In genomic region chr4:144873591-144873990, GRCh38 we compare ENCODE assay signal across 27 cellular contexts.
"Had no signal": no experiment of that assay in that cellular context is flagged by ENCODE, and none has a peak within 500 bp of the region (broad histone marks: within the 10 kb centered on the region; RNA-seq: fewer than 3 reads in every experiment).

No MANE protein-coding gene starts in this region.

- H3K36me3 ChIP-seq: stomach, suprapubic skin, thoracic aorta, thyroid gland, tibial artery, tibial nerve, transverse colon, upper lobe of left lung, upper lobe of right lung, uterus, vagina had no signal

- H3K27ac Mint-ChIP-seq: stimulated activated effector memory CD8-positive, alpha-beta T cell treated with anti-CD3 and anti-CD28 coated beads, Interleukin-12 subunit alpha, Interleukin-12 subunit beta, amount 100 ng/mL, for 72 hours; stimulated activated memory B cell treated with anti-CD40 and anti-IgM and Interleukin-4, amounts not matched to agents 10 μg/mL and 1 μg/mL and 100 μg/mL, for 72 hours; stimulated activated naive B cell treated with anti-CD40 and anti-IgM and Interleukin-4, amounts not matched to agents 10 μg/mL and 1 μg/mL and 100 μg/mL, for 72 hours; stimulated activated naive CD8-positive, alpha-beta T cell treated with anti-CD3 and anti-CD28 coated beads, Interleukin-15, amount 100 ng/mL, for 72 hours; stimulated activated naive CD8-positive, alpha-beta T cell treated with anti-CD3 and anti-CD28 coated beads, Interleukin-15, Interleukin-2, amounts not matched to agents 100 ng/mL and 50 ng/mL, for 24 hours; type B pancreatic cell had no signal

- H3K4me1 ChIP-seq: stomach, suprapubic skin, testis, tibial nerve, transverse colon, upper lobe of left lung, upper lobe of right lung, uterus, vagina had no signal

- H3K27me3 Mint-ChIP-seq: stimulated activated memory B cell treated with anti-CD40 and anti-IgM and Interleukin-4, amounts not matched to agents 10 μg/mL and 1 μg/mL and 100 μg/mL, for 72 hours; stimulated activated naive B cell treated with anti-CD40 and anti-IgM and Interleukin-4, amounts not matched to agents 10 μg/mL and 1 μg/mL and 100 μg/mL, for 72 hours; stimulated activated naive CD8-positive, alpha-beta T cell treated with anti-CD3 and anti-CD28 coated beads, Interleukin-15, amount 100 ng/mL, for 72 hours; stimulated activated naive CD8-positive, alpha-beta T cell treated with anti-CD3 and anti-CD28 coated beads, Interleukin-15, Interleukin-2, amounts not matched to agents 100 ng/mL and 50 ng/mL, for 24 hours; type B pancreatic cell had no signal

- H3K9me3 Mint-ChIP-seq: stimulated activated naive CD8-positive, alpha-beta T cell treated with anti-CD3 and anti-CD28 coated beads, Interleukin-15, amount 100 ng/mL, for 72 hours; stimulated activated naive CD8-positive, alpha-beta T cell treated with anti-CD3 and anti-CD28 coated beads, Interleukin-15, Interleukin-2, amounts not matched to agents 100 ng/mL and 50 ng/mL, for 24 hours had no signal

- H3K27me3 ChIP-seq: stomach, suprapubic skin, testis, thyroid gland, tibial artery, tibial nerve, transverse colon, upper lobe of left lung, upper lobe of right lung, uterus, vagina had no signal

- H3K4me1 Mint-ChIP-seq: stimulated activated effector memory CD8-positive, alpha-beta T cell treated with anti-CD3 and anti-CD28 coated beads, Interleukin-12 subunit alpha, Interleukin-12 subunit beta, amount 100 ng/mL, for 72 hours; stimulated activated memory B cell treated with anti-CD40 and anti-IgM and Interleukin-4, amounts not matched to agents 10 μg/mL and 1 μg/mL and 100 μg/mL, for 72 hours; stimulated activated naive B cell treated with anti-CD40 and anti-IgM and Interleukin-4, amounts not matched to agents 10 μg/mL and 1 μg/mL and 100 μg/mL, for 72 hours; stimulated activated naive CD8-positive, alpha-beta T cell treated with anti-CD3 and anti-CD28 coated beads, Interleukin-15, amount 100 ng/mL, for 72 hours had no signal

- H3K27ac ChIP-seq: stomach, suprapubic skin, testis, thyroid gland, tibial artery, tibial nerve, transverse colon, upper lobe of left lung, upper lobe of right lung, vagina had no signal

- H3K36me3 Mint-ChIP-seq: stimulated activated effector memory CD8-positive, alpha-beta T cell treated with anti-CD3 and anti-CD28 coated beads, Interleukin-12 subunit alpha, Interleukin-12 subunit beta, amount 100 ng/mL, for 72 hours; stimulated activated memory B cell treated with anti-CD40 and anti-IgM and Interleukin-4, amounts not matched to agents 10 μg/mL and 1 μg/mL and 100 μg/mL, for 72 hours; stimulated activated naive B cell treated with anti-CD40 and anti-IgM and Interleukin-4, amounts not matched to agents 10 μg/mL and 1 μg/mL and 100 μg/mL, for 72 hours; type B pancreatic cell had no signal

- H3K4me3 Mint-ChIP-seq: stimulated activated effector memory CD8-positive, alpha-beta T cell treated with anti-CD3 and anti-CD28 coated beads, Interleukin-12 subunit alpha, Interleukin-12 subunit beta, amount 100 ng/mL, for 72 hours; stimulated activated memory B cell treated with anti-CD40 and anti-IgM and Interleukin-4, amounts not matched to agents 10 μg/mL and 1 μg/mL and 100 μg/mL, for 72 hours; stimulated activated naive B cell treated with anti-CD40 and anti-IgM and Interleukin-4, amounts not matched to agents 10 μg/mL and 1 μg/mL and 100 μg/mL, for 72 hours; stimulated activated naive CD8-positive, alpha-beta T cell treated with anti-CD3 and anti-CD28 coated beads, Interleukin-15, amount 100 ng/mL, for 72 hours; stimulated activated naive CD8-positive, alpha-beta T cell treated with anti-CD3 and anti-CD28 coated beads, Interleukin-15, Interleukin-2, amounts not matched to agents 100 ng/mL and 50 ng/mL, for 24 hours; type B pancreatic cell had no signal

- H3K4me3 ChIP-seq: stomach, suprapubic skin, testis, thyroid gland, tibial nerve, transverse colon, upper lobe of left lung, upper lobe of right lung, uterus, vagina had no signal

- DNase-seq: stimulated activated CD4-positive, alpha-beta T cell treated with anti-CD3 and anti-CD28 coated beads, Interleukin-2, amount 100 ng/mL, for 48 hours; stimulated activated CD4-positive, alpha-beta T cell treated with anti-CD3 and anti-CD28 coated beads, Interleukin-4, amount 100 ng/mL, for 1 hour; stimulated activated CD4-positive, alpha-beta T cell treated with anti-CD3 and anti-CD28 coated beads, Interleukin-4, amount 100 ng/mL, for 24 hours; stimulated activated CD4-positive, alpha-beta T cell treated with anti-CD3 and anti-CD28 coated beads, Interleukin-4, amount 100 ng/mL, for 4 hours; stimulated activated CD8-positive, alpha-beta memory T cell treated with anti-CD3 and anti-CD28 coated beads, Interleukin-4, amount 100 ng/mL, for 48 hours; stimulated activated naive B cell treated with anti-CD40 and anti-IgM and Interleukin-4, amounts not matched to agents 10 μg/mL and 1 μg/mL and 100 μg/mL, for 72 hours; stimulated activated naive CD4-positive, alpha-beta T cell; stimulated activated naive CD4-positive, alpha-beta T cell treated with Interleukin-2 at 50 U/mL for 16 hours; stimulated activated naive CD8-positive, alpha-beta T cell treated with anti-CD3 and anti-CD28 coated beads, Interleukin-15, amount 100 ng/mL, for 72 hours; stimulated activated naive CD8-positive, alpha-beta T cell treated with anti-CD3 and anti-CD28 coated beads, Interleukin-15, Interleukin-2, amounts not matched to agents 100 U/mL and 50 U/mL, for 24 hours; stomach; substantia nigra; testis; thyroid gland; tibial artery; transverse colon; upper lobe of left lung; upper lobe of right lung; uterus had no signal

- H3K9me3 ChIP-seq: stomach, suprapubic skin, testis, thoracic aorta, thyroid gland, tibial artery, tibial nerve, transverse colon, upper lobe of left lung, upper lobe of right lung, uterus, vagina had no signal
